Comparison of ENCODE assay signal across 22 cellular contexts in genomic region chr17:82799591-82799990, GRCh38. TPM values are rescaled to one million over a fixed set of nuclear protein-coding genes. Genes with fewer than 3 reads are reported as not detected.
"Had no signal": no experiment of that assay in that cellular context is flagged by ENCODE, and none has a peak within 500 bp of the region (broad histone marks: within the 10 kb centered on the region; RNA-seq: fewer than 3 reads in every experiment).

No MANE protein-coding gene starts in this region.

- H3K36me3 ChIP-seq: right atrium auricular region had no signal

- DNase-seq: cortex of kidney; dorsolateral prefrontal cortex; effector CD8-positive, alpha-beta T cell; gastrocnemius medialis; immature natural killer cell; left ventricle myocardium inferior; lower lobe of right lung; midbrain; naive B cell; sigmoid colon; stimulated activated CD4-positive, alpha-beta T cell treated with anti-CD3 and anti-CD28 coated beads, Interleukin-2, amount 100 ng/mL, for 24 hours; stimulated activated CD4-positive, alpha-beta T cell treated with anti-CD3 and anti-CD28 coated beads, Interleukin-4, amount 100 ng/mL, for 4 hours; stimulated activated naive CD4-positive, alpha-beta T cell treated with Interleukin-2 at 50 U/mL for 16 hours had no signal

- H3K9me3 ChIP-seq: esophagus muscularis mucosa, gastrocnemius medialis, left ventricle myocardium inferior, lower lobe of right lung, right atrium auricular region, sigmoid colon had no signal

- H3K27ac ChIP-seq: dorsolateral prefrontal cortex, esophagus muscularis mucosa, gastrocnemius medialis, left ventricle myocardium inferior, lower lobe of right lung, right atrium auricular region, sigmoid colon, skin epidermis had no signal

- H3K27me3 Mint-ChIP-seq: memory B cell, naive B cell, type B pancreatic cell had no signal

- H3K27me3 ChIP-seq: dorsolateral prefrontal cortex, esophagus muscularis mucosa, gastrocnemius medialis, right atrium auricular region, sigmoid colon had no signal

- H3K4me3 ChIP-seq: dorsolateral prefrontal cortex, esophagus muscularis mucosa, gastrocnemius medialis, left ventricle myocardium inferior, lower lobe of right lung, right atrium auricular region, sigmoid colon, skin epidermis had no signal

- H3K9me3 Mint-ChIP-seq: immature natural killer cell had no signal

- H3K27ac Mint-ChIP-seq: memory B cell, naive B cell, nephron, type B pancreatic cell had no signal

- ATAC-seq: gastrocnemius medialis, lower lobe of right lung had no signal

- H3K4me3 Mint-ChIP-seq: immature natural killer cell, memory B cell, naive B cell, nephron, type B pancreatic cell had no signal

RNA-seq across cellular contexts. Expression of gene ZNF750, which starts 40.2 kb away (rescaled TPM):
- total RNA-seq: chondrocyte, esophagus muscularis mucosa, fibroblast of villous mesenchyme, left ventricle myocardium inferior, omental fat pad, right atrium auricular region, sigmoid colon had no signal
